Comparison of ENCODE assay signal across 8 cellular contexts in genomic region chr19:23395041-23395721, GRCh38. TPM values are rescaled to one million over a fixed set of nuclear protein-coding genes. Genes with fewer than 3 reads are reported as not detected.
DNase-seq lines count a peak whose midpoint lies in the region; ATAC-seq, FAIRE-seq and TF ChIP-seq lines count a peak whose summit lies in the region.

ZNF91 (minus strand) TSS chr19:23395471; CDS start chr19:23395354, 117 bp downstream.

- ATAC-seq in GM21423 (IDR thresholded peaks at IDR 0.05; ENCODE audit: unreplicated experiment): peak; percentile 97
- ATAC-seq in activated T-helper 17 cell treated with anti-CD3 and anti-CD28 coated beads, Interleukin-2, amount 50 U/mL, for 72 hours (replicated peaks): peak; percentile 98
- peak; percentile 94 to 95 for ATAC-seq in naive thymus-derived CD8-positive, alpha-beta T cell

- H3K9ac ChIP-seq in HUES6 (ENCODE audit: low read length): peak within 1 kb of the TSS; percentile 99

- TF ChIP-seq CTCF in D721Med (IDR thresholded peaks at IDR 0.05; ENCODE audit: insufficient read depth, missing control alignments) (no peak), fibroblast of mammary gland (conservative IDR thresholded peaks at IDR 0.05; ENCODE audit: control insufficient read depth, insufficient read depth, low read depth, low read length) (no peak)

- H3K4me1 ChIP-seq in HUES6 (ENCODE audit: control insufficient read depth, insufficient read depth, low read length): peaks cover 2% of the 10 kb centered on the region; the same call in 1 of the 2 replicates

- DNase-seq in D721Med (ENCODE audit: insufficient read length, low spot score) (peak; percentile 19), RKO (ENCODE audit: low spot score) (peak; percentile 97), fibroblast of mammary gland (ENCODE audit: low read depth) (peak; percentile 96)
- peak; percentile 77 to 97 (median 92) for DNase-seq in naive thymus-derived CD8-positive, alpha-beta T cell
- peak; percentile 84 to 93 (median 91) for DNase-seq in stimulated activated naive CD4-positive, alpha-beta T cell (lab: John Stamatoyannopoulos, UW)

- no peaks in the 10 kb centered on the region for H3K27me3 Mint-ChIP-seq in activated T-helper 17 cell treated with anti-CD3 and anti-CD28 coated beads, Interleukin-2, amount 50 U/mL, for 72 hours
- no peaks in the 10 kb centered on the region for H3K27me3 Mint-ChIP-seq in naive thymus-derived CD8-positive, alpha-beta T cell

- peaks cover 46% of the 10 kb centered on the region for H3K36me3 Mint-ChIP-seq in activated T-helper 17 cell treated with anti-CD3 and anti-CD28 coated beads, Interleukin-2, amount 50 U/mL, for 72 hours (ENCODE audit: low read depth)
- H3K36me3 Mint-ChIP-seq in naive thymus-derived CD8-positive, alpha-beta T cell: peaks cover 10 to 38% (median 29%) of the 10 kb centered on the region in 3 donors

- peak within 1 kb of the TSS; percentile 98 for H3K4me3 ChIP-seq in HUES6 (ENCODE audit: low read depth, low read length)
- H3K4me3 ChIP-seq in fibroblast of mammary gland (ENCODE audit: control insufficient read depth, low read depth, low read length): peak within 1 kb of the TSS; percentile 95

- H3K27ac Mint-ChIP-seq in activated T-helper 17 cell treated with anti-CD3 and anti-CD28 coated beads, Interleukin-2, amount 50 U/mL, for 72 hours: peak within 1 kb of the TSS; percentile 96
- H3K27ac Mint-ChIP-seq in naive thymus-derived CD8-positive, alpha-beta T cell: peak within 1 kb of the TSS; percentile 94 to 99 (median 99)

- H3K36me3 ChIP-seq in HUES6 (ENCODE audit: control insufficient read depth, insufficient read depth, low read length): peaks cover 27% of the 10 kb centered on the region

- peaks cover 9% of the 10 kb centered on the region for H3K4me1 Mint-ChIP-seq in activated T-helper 17 cell treated with anti-CD3 and anti-CD28 coated beads, Interleukin-2, amount 50 U/mL, for 72 hours
- peaks cover 11 to 44% (median 36%) of the 10 kb centered on the region in 4 donors for H3K4me1 Mint-ChIP-seq in naive thymus-derived CD8-positive, alpha-beta T cell

- peak within 1 kb of the TSS; percentile 94 for H3K4me3 Mint-ChIP-seq in activated T-helper 17 cell treated with anti-CD3 and anti-CD28 coated beads, Interleukin-2, amount 50 U/mL, for 72 hours
- H3K4me3 Mint-ChIP-seq in naive thymus-derived CD8-positive, alpha-beta T cell: peak within 1 kb of the TSS; percentile 93 to 99 (median 96)

- H3K9me3 Mint-ChIP-seq in activated T-helper 17 cell treated with anti-CD3 and anti-CD28 coated beads, Interleukin-2, amount 50 U/mL, for 72 hours: no peaks in the 10 kb centered on the region
- H3K9me3 Mint-ChIP-seq in naive thymus-derived CD8-positive, alpha-beta T cell: peaks cover 0 to 20% (median 3%) of the 10 kb centered on the region in 9 donors

- peaks cover under 1% of the 10 kb centered on the region; the same call in 1 of the 2 replicates for H3K9me3 ChIP-seq in HUES6 (ENCODE audit: control insufficient read depth, insufficient read depth, low read depth, low read length)

- H3K27ac ChIP-seq in HUES6 (ENCODE audit: low read depth, low read length): peak within 1 kb of the TSS; percentile 91

- H3K27me3 ChIP-seq in HUES6 (ENCODE audit: control insufficient read depth, insufficient read depth, low read length): no peaks in the 10 kb centered on the region

- FAIRE-seq in D721Med (lab: Jason Lieb, UNC): peak; percentile 94

- POLR2A ChIA-PET in naive thymus-derived CD8-positive, alpha-beta T cell (lab: Charles Lee): interaction anchor here (0.7 to 2.3 kb wide), 18 partner anchors 9 to 1998 kb away, joined by 3 to 38 read pairs (median 4); partner anchors contain the start of genes ZNF254, ZNF429, ZNF43 and ZNF493

RNA-seq across cellular contexts. Expression of gene ZNF91, which starts in this region (rescaled TPM):
- 10 to 100 TPM; 23.7 to 39.9 TPM for total RNA-seq in activated T-helper 17 cell treated with anti-CD3 and anti-CD28 coated beads, Interleukin-2, amount 50 U/mL, for 72 hours
- total RNA-seq in naive thymus-derived CD8-positive, alpha-beta T cell: 100 to 1,000 TPM; 106 to 121 TPM
- 10 to 100 TPM; 44.2 to 53.8 (median 51.7) TPM for polyA plus RNA-seq in naive thymus-derived CD8-positive, alpha-beta T cell

Comparison
In these comparisons a context has a peak if more than half of its experiments do, and no peak if none do; other contexts are left out.
1. Peak in every context shown above with its lines: DNase-seq, ATAC-seq, H3K4me3 ChIP-seq and H3K27ac ChIP-seq.
2. DNase-seq: peak in every context shown above with its lines; median percentile 97 in RKO; 96 in fibroblast of mammary gland; 92 in naive thymus-derived CD8-positive, alpha-beta T cell; 91 in stimulated activated naive CD4-positive, alpha-beta T cell; 19 in D721Med.